In genomic region chr10:132551093-132551807, GRCh38 we compare ENCODE assay signal across 8 cellular contexts. TPM values are rescaled to one million over a fixed set of nuclear protein-coding genes. Genes with fewer than 3 reads are reported as not detected.
DNase-seq lines count a peak whose midpoint lies in the region; ATAC-seq and TF ChIP-seq lines count a peak whose summit lies in the region.

No MANE protein-coding gene starts in this region.

- H3K36me3 Mint-ChIP-seq in naive B cell: no peaks in the 10 kb centered on the region

- H3K27ac ChIP-seq in Panc1 (ENCODE audit: low read length): peak overlapping the region; percentile 77

- H3K27me3 ChIP-seq in Panc1 (ENCODE audit: control insufficient read depth, insufficient read depth, low read length): no peaks in the 10 kb centered on the region

- peaks cover 38 to 55% (median 54%) of the 10 kb centered on the region in 3 donors for H3K4me1 Mint-ChIP-seq in naive B cell

- peak overlapping the region in 5 of 6 donors; percentile 96 to 99 (median 98) for H3K27ac Mint-ChIP-seq in naive B cell

- no peaks in the 10 kb centered on the region for H3K9me3 ChIP-seq in Panc1 (ENCODE audit: control insufficient read depth, insufficient read depth, low read depth, low read length)

- ATAC-seq in HG02759 (IDR thresholded peaks at IDR 0.05; ENCODE audit: unreplicated experiment) (peak; percentile 60), Panc1 (peak; percentile 49), naive B cell (ENCODE audit: low read depth in 2 of 2) (peak; percentile 17 to 18)

- POLR2A ChIA-PET in Panc1 (lab: Charles Lee): no interaction called here

- no TSS peak for BruUV-seq in Panc1 (replicated peaks; lab: Mats Ljungman, UMichigan)

- H3K27me3 Mint-ChIP-seq in naive B cell: no peaks in the 10 kb centered on the region

- H3K4me1 ChIP-seq in Panc1 (ENCODE audit: control insufficient read depth, insufficient read depth, low read length): peaks cover 21% of the 10 kb centered on the region

- intact Hi-C loops in Panc1 (cut with micrococcal nuclease; ENCODE audit: unreplicated experiment): no loop called here

- no peak for TF ChIP-seq CTCF in Panc1 (IDR thresholded peaks at IDR 0.05)

- in situ Hi-C loops in Panc1 (cut with HindIII; ENCODE audit: low pct_unique_long_range_greater_than_20kb, low sequenced_read_pairs): no loop called here

- CTCF ChIA-PET in Panc1 (lab: Charles Lee): no interaction called here

- peak; percentile 64 for DNase-seq in activated effector memory CD4-positive, alpha-beta T cell treated with anti-CD3 and anti-CD28 coated beads, Interleukin-2, amount 50 U/mL, for 16 hours
- DNase-seq in activated effector memory CD4-positive, alpha-beta T cell treated with Interleukin-2 at 50 U/mL for 16 hours: no peak
- no peak for DNase-seq in Panc1 (ENCODE audit: low read depth, low spot score)
- peak; percentile 64 for DNase-seq in naive B cell
- DNase-seq in NCI-H446 treated with DMSO at 0.1 percent for 48 hours (lab: John Stamatoyannopoulos, UW): no peak
- DNase-seq in COR-L47 (lab: John Stamatoyannopoulos, UW): no peak
- DNase-seq in NCI-H510A treated with DMSO at 0.1 percent for 48 hours (lab: John Stamatoyannopoulos, UW): no peak

- H3K9me3 Mint-ChIP-seq in naive B cell: no peaks in the 10 kb centered on the region

- no peaks in the 10 kb centered on the region for H3K36me3 ChIP-seq in Panc1 (ENCODE audit: control insufficient read depth, insufficient read depth, low read length)

- H3K4me3 Mint-ChIP-seq in naive B cell: peak overlapping the region in 7 of 8 donors; percentile 32 to 95 (median 83)

- H3K4me3 ChIP-seq in Panc1 (ENCODE audit: low read depth in 2 of 2, low read length in 2 of 2): no peak overlapping the region

RNA-seq across cellular contexts. Expression of gene INPP5A, which starts 13.7 kb away (rescaled TPM):
- 60.0 TPM for total RNA-seq in Panc1 (2021; ENCODE audit: unreplicated experiment)
- 78.4 TPM for polyA plus RNA-seq in Panc1 (2012; ENCODE audit: insufficient read length)
- polyA plus RNA-seq in naive B cell (ENCODE audit: low read depth in 6 of 6): 1 to 10 TPM; 1.3 to 6.7 (median 2.1) TPM

Comparison
In these comparisons a context has a peak if more than half of its experiments do, and no peak if none do; other contexts are left out.
1. DNase-seq: peak in activated effector memory CD4-positive, alpha-beta T cell treated with anti-CD3 and anti-CD28 coated beads, Interleukin-2, amount 50 U/mL, for 16 hours (single experiment) and naive B cell (single experiment); none in activated effector memory CD4-positive, alpha-beta T cell treated with Interleukin-2 at 50 U/mL for 16 hours (single experiment), Panc1 (single experiment), NCI-H446 treated with DMSO at 0.1 percent for 48 hours (single experiment), COR-L47 (single experiment) and NCI-H510A treated with DMSO at 0.1 percent for 48 hours (single experiment).
2. Peak in every context shown above with its lines, with median percentiles within 50 percentile points of each other: ATAC-seq.